In genomic region chr12:16603265-16603915, GRCh38 we compare ENCODE assay signal across 1 cellular context.
TF ChIP-seq lines count a peak whose summit lies in the region.

No MANE protein-coding gene starts in this region.

TF ChIP-seq in WTC11, 78 proteins besides CTCF, POLR2A, EP300 and RAD21 (continued from another document):
- TF ChIP-seq ZNF425 (CRISPR knock-in tag; conservative IDR thresholded peaks at IDR 0.05) (no peak), TEAD4 (CRISPR knock-in tag; IDR thresholded peaks at IDR 0.05) (no peak), TP53 (CRISPR knock-in tag; IDR thresholded peaks at IDR 0.05) (no peak), MLX (CRISPR knock-in tag; IDR thresholded peaks at IDR 0.05) (no peak), KAT7 (CRISPR knock-in tag; IDR thresholded peaks at IDR 0.05; ENCODE audit: borderline replicate concordance) (no peak), ATF2 (CRISPR knock-in tag; IDR thresholded peaks at IDR 0.05; ENCODE audit: borderline replicate concordance, low read depth) (no peak)
